25 cellular contexts compared by ENCODE assay signal in genomic region chr2:54481686-54482085, GRCh38.
"Had no signal": no experiment of that assay in that cellular context is flagged by ENCODE, and none has a peak within 500 bp of the region (broad histone marks: within the 10 kb centered on the region; RNA-seq: fewer than 3 reads in every experiment).

No MANE protein-coding gene starts in this region.

- H3K4me3 ChIP-seq: hepatocyte, left lung, SJCRH30, upper lobe of right lung had no signal

- H3K4me3 Mint-ChIP-seq: endodermal cell; immature natural killer cell; natural killer cell treated with Interleukin-12 subunit alpha and Interleukin-12 subunit beta and Interleukin-15 and Interleukin-18, amount 100 ng/mL, for 72 hours; stimulated activated naive CD8-positive, alpha-beta T cell treated with anti-CD3 and anti-CD28 coated beads, Interleukin-15, Interleukin-2, amounts not matched to agents 100 ng/mL and 50 ng/mL, for 24 hours had no signal

- H2AFZ ChIP-seq: hepatocyte had no signal

- H3K27ac ChIP-seq: epithelial cell of prostate, hepatocyte, left lung, neutrophil, upper lobe of right lung had no signal

- H3K36me3 Mint-ChIP-seq: natural killer cell treated with Interleukin-12 subunit alpha and Interleukin-12 subunit beta and Interleukin-15 and Interleukin-18, amount 100 ng/mL, for 72 hours had no signal

- DNase-seq: activated CD4-positive, alpha-beta T cell treated with anti-CD3 and anti-CD28 coated beads for 1 hour; activated CD4-positive, alpha-beta T cell treated with anti-CD3 and anti-CD28 coated beads, Interleukin-2, amount 50 U/mL, for 1 hour; activated gamma-delta T cell treated with Interleukin-2 at 50 U/mL for 16 hours; activated T-cell treated with anti-CD3 and anti-CD28 coated beads, Interleukin-2, amount 50 U/mL, for 1 hour; aorta; cerebellar nuclear complex; cortex of kidney; endodermal cell; immature natural killer cell; kidney glomerular epithelial cell; left lung; mammary epithelial cell; midbrain; retina; SJCRH30; stimulated activated CD4-positive, alpha-beta T cell treated with anti-CD3 and anti-CD28 coated beads, Interleukin-4, amount 100 ng/mL, for 4 hours; T-helper 1 cell; upper lobe of right lung had no signal

- H3K27me3 Mint-ChIP-seq: stimulated activated naive CD8-positive, alpha-beta T cell treated with anti-CD3 and anti-CD28 coated beads, Interleukin-15, Interleukin-2, amounts not matched to agents 100 ng/mL and 50 ng/mL, for 24 hours had no signal

- H3K9me3 ChIP-seq: breast epithelium, SJCRH30, upper lobe of right lung had no signal

- H3K36me3 ChIP-seq: breast epithelium, left lung, neutrophil, upper lobe of right lung had no signal

- H3K27ac Mint-ChIP-seq: activated naive CD4-positive, alpha-beta T cell treated with anti-CD3 and anti-CD28 coated beads, Interleukin-2, amount 50 U/mL, for 72 hours; endodermal cell; natural killer cell treated with Interleukin-12 subunit alpha and Interleukin-12 subunit beta and Interleukin-15 and Interleukin-18, amount 100 ng/mL, for 72 hours; stimulated activated naive CD8-positive, alpha-beta T cell treated with anti-CD3 and anti-CD28 coated beads, Interleukin-15, Interleukin-2, amounts not matched to agents 100 ng/mL and 50 ng/mL, for 24 hours had no signal

- H3K4me2 ChIP-seq: hepatocyte had no signal

- H3K27me3 ChIP-seq: breast epithelium, hepatocyte, left lung, neutrophil, SJCRH30, upper lobe of right lung had no signal

- H3K9me3 Mint-ChIP-seq: natural killer cell treated with Interleukin-12 subunit alpha and Interleukin-12 subunit beta and Interleukin-15 and Interleukin-18, amount 100 ng/mL, for 72 hours had no signal

- ATAC-seq: activated naive CD4-positive, alpha-beta T cell treated with anti-CD3 and anti-CD28 coated beads, Interleukin-2, amount 50 U/mL, for 72 hours; natural killer cell treated with Interleukin-12 subunit alpha and Interleukin-12 subunit beta and Interleukin-15 and Interleukin-18, amount 100 ng/mL, for 72 hours; upper lobe of right lung had no signal
